In the genomic region with DNA sequence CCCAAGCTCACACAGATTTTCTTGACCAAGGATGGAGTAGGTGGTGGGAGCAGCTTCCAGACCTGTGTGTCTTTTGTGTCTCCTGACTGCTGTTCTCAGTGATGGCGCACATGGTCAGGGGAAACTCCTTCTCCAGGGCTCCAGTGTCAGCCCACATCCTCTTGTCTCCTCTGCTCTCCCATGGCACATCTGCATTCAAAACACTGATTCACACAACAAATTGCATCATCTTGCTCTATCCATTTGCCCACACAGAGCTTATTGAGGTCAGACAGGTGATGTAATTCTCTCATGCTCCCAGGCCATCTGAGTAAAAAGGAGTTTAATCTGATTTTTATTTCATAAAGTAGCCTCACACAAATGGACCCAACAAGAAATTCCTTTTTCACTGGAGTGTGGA, we compare ENCODE assay signal across 12 cellular contexts. TPM values are rescaled to one million over a fixed set of nuclear protein-coding genes. Genes with fewer than 3 reads are reported as not detected.
A peak's percentile ranks its signal among the peaks of the same experiment; 100 is the strongest.
DNase-seq lines count a peak whose midpoint lies in the region; TF ChIP-seq lines count a peak whose summit lies in the region.
"Had no signal": no experiment of that assay in that cellular context is flagged by ENCODE, and none has a peak within 500 bp of the region (broad histone marks: within the 10 kb centered on the region; RNA-seq: fewer than 3 reads in every experiment).

No MANE protein-coding gene starts in this region.

- no peaks in the 10 kb centered on the region for H3K36me3 ChIP-seq in WERI-Rb-1
- no peaks in the 10 kb centered on the region for H3K36me3 ChIP-seq in mesendoderm (ENCODE audit: control insufficient read depth, insufficient read depth, low read length)
- H3K36me3 ChIP-seq: BE2C had no signal

- H3K79me1 ChIP-seq in mesendoderm (ENCODE audit: low read length) = no peaks in the 10 kb centered on the region

- peak; percentile 13 for DNase-seq in H4 (ENCODE audit: low spot score)
- DNase-seq in NCI-H82 treated with DMSO at 0.1 percent for 48 hours (lab: John Stamatoyannopoulos, UW; ENCODE audit: unreplicated experiment) = peak; percentile 45
- DNase-seq in WERI-Rb-1 = peak; percentile 20
- DNase-seq in mesendoderm = peak; percentile 11
- DNase-seq in COLO668 (lab: John Stamatoyannopoulos, UW; ENCODE audit: unreplicated experiment) = no peak
- DNase-seq in foreskin melanocyte = no peak
- no peak for DNase-seq in chondrocyte (ENCODE audit: low spot score)
- DNase-seq: BE2C; CD4-positive, alpha-beta memory T cell; COR-L47; DMS53 had no signal

- H2BK5ac ChIP-seq in mesendoderm (ENCODE audit: low read length) = no peak overlapping the region

- H3K27me3 Mint-ChIP-seq in chondrocyte (ENCODE audit: low read depth) = no peaks in the 10 kb centered on the region
- H3K27me3 Mint-ChIP-seq: CD4-positive, alpha-beta memory T cell had no signal

- no peak overlapping the region for H2BK120ac ChIP-seq in mesendoderm (ENCODE audit: low read depth, low read length)

- H3K4me3 ChIP-seq in WERI-Rb-1 (ENCODE audit: low read depth, low read length) (no peak overlapping the region), mesendoderm (ENCODE audit: low read length) (no peak overlapping the region)

- H3K27ac Mint-ChIP-seq in chondrocyte (ENCODE audit: unreplicated experiment) = no peak overlapping the region
- H3K27ac Mint-ChIP-seq: CD4-positive, alpha-beta memory T cell had no signal

- H3K27ac ChIP-seq in WERI-Rb-1 (peak overlapping the region; percentile 75), mesendoderm (ENCODE audit: low read depth, low read length) (no peak overlapping the region)
- H3K27ac ChIP-seq: C4-2B had no signal

- H3K79me2 ChIP-seq in mesendoderm (ENCODE audit: control insufficient read depth, insufficient read depth, low read length) = no peaks in the 10 kb centered on the region

- H2BK15ac ChIP-seq in mesendoderm (replicated peaks; ENCODE audit: low read depth) = no peak overlapping the region

- peaks cover 13% of the 10 kb centered on the region for H3K9me3 ChIP-seq in WERI-Rb-1 (ENCODE audit: severe bottlenecking)
- H3K9me3 ChIP-seq: BE2C had no signal

- no peak overlapping the region for H3K4me3 Mint-ChIP-seq in chondrocyte (ENCODE audit: unreplicated experiment)
- H3K4me3 Mint-ChIP-seq: CD4-positive, alpha-beta memory T cell had no signal

- H3K9ac ChIP-seq in mesendoderm (ENCODE audit: low read length) = no peak overlapping the region

- no peak overlapping the region for H3K18ac ChIP-seq in mesendoderm (ENCODE audit: low read length)

- no peaks in the 10 kb centered on the region for H3K4me1 ChIP-seq in mesendoderm (ENCODE audit: control insufficient read depth, low read depth, low read length)
- H3K4me1 ChIP-seq: BE2C had no signal

- no peak overlapping the region for H3K4me2 ChIP-seq in mesendoderm (ENCODE audit: low read length)

- H3K4me1 Mint-ChIP-seq in chondrocyte (ENCODE audit: low read depth) = no peaks in the 10 kb centered on the region
- H3K4me1 Mint-ChIP-seq: CD4-positive, alpha-beta memory T cell had no signal

- WGBS in mesendoderm (ENCODE audit: extremely low coverage, insufficient coverage, low lambda C conversion rate) = no CpG with 5 or more reads among the region's 1 CpG

- TF ChIP-seq CTCF in WERI-Rb-1 (IDR thresholded peaks at IDR 0.05; ENCODE audit: low read depth, low read length) (no peak), chondrocyte (IDR thresholded peaks at IDR 0.05) (no peak)

- no peak overlapping the region for H3K56ac ChIP-seq in mesendoderm (ENCODE audit: low read length)

- H4K8ac ChIP-seq in mesendoderm (ENCODE audit: low read depth, low read length) = no peak overlapping the region

- H2AK5ac ChIP-seq in mesendoderm (ENCODE audit: low read length) = no peak overlapping the region

- no peaks in the 10 kb centered on the region for H3K27me3 ChIP-seq in WERI-Rb-1 (ENCODE audit: insufficient read depth, low read depth, severe bottlenecking)
- no peaks in the 10 kb centered on the region for H3K27me3 ChIP-seq in mesendoderm (ENCODE audit: insufficient read depth, low read length, poor library complexity)
- H3K27me3 ChIP-seq: BE2C had no signal

- H3K4ac ChIP-seq in mesendoderm (ENCODE audit: low read depth, low read length) = no peak overlapping the region

- H3K36me3 Mint-ChIP-seq in chondrocyte (ENCODE audit: low read depth) = no peaks in the 10 kb centered on the region
- H3K36me3 Mint-ChIP-seq: CD4-positive, alpha-beta memory T cell had no signal

- no peak overlapping the region for H4K5ac ChIP-seq in mesendoderm (ENCODE audit: low read length)

- peaks cover 26% of the 10 kb centered on the region for H3K9me3 Mint-ChIP-seq in chondrocyte (ENCODE audit: low read depth)

- H3K23ac ChIP-seq in mesendoderm (ENCODE audit: low read length) = no peak overlapping the region

RNA-seq across cellular contexts. Expression of a gene that starts 21.9 kb away (rescaled TPM):
- total RNA-seq in H4 (2014; rRNA removed; shearing (Covaris generic)) = 0.06 TPM in 2 replicates
- 0.45 TPM for polyA plus RNA-seq in mesendoderm (2013, experiment 1 of 2)
- polyA plus RNA-seq in mesendoderm (2013, experiment 2 of 2) = 0.46 TPM
- not detected in 3 replicates for total RNA-seq in chondrocyte
- total RNA-seq: CD4-positive, alpha-beta memory T cell had no signal
- polyA plus RNA-seq: CD4-positive, alpha-beta memory T cell had no signal

Comparison
In these comparisons a context has a peak if more than half of its experiments do, and no peak if none do; other contexts are left out.
1. DNase-seq: peak in H4 (single experiment), NCI-H82 treated with DMSO at 0.1 percent for 48 hours (single experiment), WERI-Rb-1 (single experiment) and mesendoderm (single experiment); none in COLO668 (single experiment), foreskin melanocyte (single experiment) and chondrocyte (single experiment).